10 cellular contexts compared by ENCODE assay signal in the genomic region with DNA sequence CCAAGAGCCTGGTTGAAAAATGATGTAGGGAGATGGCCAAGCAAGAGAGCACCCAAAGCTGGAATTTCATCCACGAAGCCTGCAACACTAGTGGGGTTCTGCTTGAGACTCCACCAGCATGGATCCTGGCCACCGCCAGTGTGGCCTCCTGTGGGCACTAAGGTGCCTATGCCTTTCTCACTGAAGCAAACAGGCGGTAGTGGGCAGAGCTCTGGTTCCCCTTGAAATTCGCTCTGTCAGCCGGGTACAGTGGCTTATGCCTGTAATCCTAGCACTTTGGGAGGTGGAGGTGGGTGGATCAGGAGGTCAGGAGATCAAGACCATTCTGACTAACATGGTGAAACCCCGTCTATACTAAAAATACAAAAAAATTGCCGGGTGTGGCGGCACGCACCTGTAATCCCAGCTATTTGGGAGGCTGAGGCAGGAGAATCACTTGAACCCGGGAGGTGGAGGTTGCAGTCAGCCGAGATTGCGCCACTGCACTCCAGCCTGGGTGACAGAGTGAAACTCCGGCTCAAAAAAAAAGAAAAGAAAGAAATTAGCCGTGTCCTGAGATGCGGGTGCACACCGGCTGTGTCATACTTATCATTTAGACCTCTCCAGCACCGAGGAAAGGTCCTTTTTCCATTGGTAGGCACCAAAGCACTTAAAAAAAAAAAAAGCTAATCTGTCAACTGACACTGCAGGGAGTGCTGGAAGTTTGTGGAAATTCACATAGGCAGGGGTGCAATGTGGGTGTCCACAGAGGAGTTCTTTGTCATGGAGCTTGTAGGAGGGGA. TPM values are rescaled to one million over a fixed set of nuclear protein-coding genes. Genes with fewer than 3 reads are reported as not detected.
DNase-seq lines count a peak whose midpoint lies in the region; ATAC-seq and TF ChIP-seq lines count a peak whose summit lies in the region.
"Had no signal": no experiment of that assay in that cellular context is flagged by ENCODE, and none has a peak within 500 bp of the region (broad histone marks: within the 10 kb centered on the region; RNA-seq: fewer than 3 reads in every experiment).

No MANE protein-coding gene starts in this region.

- H3K36me3 ChIP-seq in Loucy (ENCODE audit: insufficient read depth, low read length) (no peaks in the 10 kb centered on the region), rectal smooth muscle tissue (ENCODE audit: control insufficient read depth, insufficient read depth, low read length) (peaks cover 6% of the 10 kb centered on the region), aorta (ENCODE audit: control insufficient read depth in 1 of 2, insufficient read depth in 2 of 2, low read length in 1 of 2) (no peaks in the 10 kb centered on the region)

- H3F3A ChIP-seq in Loucy (ENCODE audit: low read depth), result peaks cover 7% of the 10 kb centered on the region

- H3K36me3 Mint-ChIP-seq in T-helper 1 cell treated with Interleukin-12 subunit alpha and Interleukin-12 subunit beta and Interleukin-4 antibody, amounts not matched to agents 30 μg/mL and 1 μg/mL, for 36 hours (ENCODE audit: low read depth), result peaks cover 58% of the 10 kb centered on the region
- peaks cover 4% of the 10 kb centered on the region for H3K36me3 Mint-ChIP-seq in chondrocyte (ENCODE audit: low read depth)

- WGBS in aorta, 2 donors, result 86 to 93% methylated on average over 17 of the region's 17 CpGs

- no peaks in the 10 kb centered on the region for H3K9me2 ChIP-seq in Loucy (replicated peaks; ENCODE audit: low read depth, low read length)

- peak overlapping the region; percentile 89 for H3K4me3 Mint-ChIP-seq in T-helper 1 cell treated with Interleukin-12 subunit alpha and Interleukin-12 subunit beta and Interleukin-4 antibody, amounts not matched to agents 30 μg/mL and 1 μg/mL, for 36 hours
- no peak overlapping the region for H3K4me3 Mint-ChIP-seq in chondrocyte (ENCODE audit: unreplicated experiment)

- H3K27ac Mint-ChIP-seq in T-helper 1 cell treated with Interleukin-12 subunit alpha and Interleukin-12 subunit beta and Interleukin-4 antibody, amounts not matched to agents 30 μg/mL and 1 μg/mL, for 36 hours, result peak overlapping the region; percentile 82
- H3K27ac Mint-ChIP-seq in chondrocyte (ENCODE audit: unreplicated experiment), result no peak overlapping the region

- peak overlapping the region; percentile 90 for H3K4me2 ChIP-seq in Loucy (ENCODE audit: low read depth, low read length, poor library complexity, severe bottlenecking)

- H3K9me3 ChIP-seq in Loucy (ENCODE audit: insufficient read depth, low read depth, low read length), result peaks cover 3% of the 10 kb centered on the region; the same call in 1 of the 2 replicates
- no peaks in the 10 kb centered on the region for H3K9me3 ChIP-seq in aorta (ENCODE audit: control insufficient read depth, low read length)

- H3K79me2 ChIP-seq in Loucy (ENCODE audit: insufficient read depth, low read length), result peaks cover 86% of the 10 kb centered on the region

- H3K4me1 ChIP-seq in Loucy (ENCODE audit: insufficient read depth, low read length, poor library complexity, severe bottlenecking) (peaks cover 57% of the 10 kb centered on the region), rectal smooth muscle tissue (ENCODE audit: control insufficient read depth, insufficient read depth, low read length) (no peaks in the 10 kb centered on the region), aorta (ENCODE audit: control insufficient read depth in 1 of 2, insufficient read depth in 2 of 2, low read length in 2 of 2) (no peaks in the 10 kb centered on the region)

- no peak overlapping the region for H2AFZ ChIP-seq in Loucy (ENCODE audit: low read length)

- DNase-seq in T-helper 1 cell (no peak), chondrocyte (ENCODE audit: low spot score) (peak; percentile 66), aorta (no peak), glomerular visceral epithelial cell (ENCODE audit: extremely low spot score) (no peak)

- H3K27me3 ChIP-seq in Loucy (ENCODE audit: insufficient read depth, low read length, poor library complexity, severe bottlenecking) (no peaks in the 10 kb centered on the region), rectal smooth muscle tissue (ENCODE audit: control insufficient read depth, insufficient read depth, low read length) (no peaks in the 10 kb centered on the region), aorta (ENCODE audit: control insufficient read depth in 1 of 2, insufficient read depth in 2 of 2, low read length in 1 of 2) (no peaks in the 10 kb centered on the region)

- no peaks in the 10 kb centered on the region for H3K27me3 Mint-ChIP-seq in T-helper 1 cell treated with Interleukin-12 subunit alpha and Interleukin-12 subunit beta and Interleukin-4 antibody, amounts not matched to agents 30 μg/mL and 1 μg/mL, for 36 hours (ENCODE audit: low read depth)
- H3K27me3 Mint-ChIP-seq in chondrocyte (ENCODE audit: low read depth), result no peaks in the 10 kb centered on the region

- H3K9ac ChIP-seq in Loucy (ENCODE audit: low read depth, low read length, poor library complexity, severe bottlenecking) (peak overlapping the region; percentile 98), rectal smooth muscle tissue (ENCODE audit: low read length) (no peak overlapping the region)

- peaks cover 45% of the 10 kb centered on the region for H4K20me1 ChIP-seq in Loucy (ENCODE audit: insufficient read depth, low read length, poor library complexity, severe bottlenecking)

- intact Hi-C loops in aorta (cut with DNase I), result no loop called here

- no peaks in the 10 kb centered on the region for H3K9me3 Mint-ChIP-seq in T-helper 1 cell treated with Interleukin-12 subunit alpha and Interleukin-12 subunit beta and Interleukin-4 antibody, amounts not matched to agents 30 μg/mL and 1 μg/mL, for 36 hours
- no peaks in the 10 kb centered on the region for H3K9me3 Mint-ChIP-seq in chondrocyte (ENCODE audit: low read depth)

- H3K4me3 ChIP-seq in Loucy (ENCODE audit: low read length, poor library complexity, severe bottlenecking) (peak overlapping the region; percentile 92), rectal smooth muscle tissue (ENCODE audit: low read length) (peak overlapping the region; percentile 65), aorta (ENCODE audit: low read length in 2 of 2) (no peak overlapping the region)
- H3K4me3 ChIP-seq: K562 had no signal

- H3K27ac ChIP-seq in rectal smooth muscle tissue (ENCODE audit: low read depth, low read length) (no peak overlapping the region), aorta (ENCODE audit: low read depth in 1 of 2, low read length in 2 of 2) (no peak overlapping the region)
- H3K27ac ChIP-seq: 22Rv1 had no signal

- peaks cover 64% of the 10 kb centered on the region for H3K4me1 Mint-ChIP-seq in T-helper 1 cell treated with Interleukin-12 subunit alpha and Interleukin-12 subunit beta and Interleukin-4 antibody, amounts not matched to agents 30 μg/mL and 1 μg/mL, for 36 hours (ENCODE audit: low read depth)
- H3K4me1 Mint-ChIP-seq in chondrocyte (ENCODE audit: low read depth), result peaks cover 20% of the 10 kb centered on the region

- TF ChIP-seq CTCF in Loucy (conservative IDR thresholded peaks at IDR 0.05; ENCODE audit: low read length), result no peak
- TF ChIP-seq CTCF in chondrocyte (IDR thresholded peaks at IDR 0.05), result no peak

- ATAC-seq in HG03280 (IDR thresholded peaks at IDR 0.05; ENCODE audit: unreplicated experiment) (no peak), aorta (ENCODE audit: low FRiP score) (no peak)
- ATAC-seq: K562 had no signal

RNA-seq across cellular contexts. Expression of a gene that starts 28.3 kb away (rescaled TPM):
- total RNA-seq in chondrocyte (43.7 to 53.7 TPM (median 47.8 TPM) in 3 replicates), aorta (10 to 100 TPM; 38.6 to 49.1 TPM)
- polyA plus RNA-seq in aorta, result 10 to 100 TPM; 32.7 to 41.5 TPM

RNA-seq across cellular contexts. Expression of a gene that starts 49.5 kb away (rescaled TPM):
- total RNA-seq in chondrocyte, result 0.05 to 0.36 TPM in 2 of 3 replicates, not detected in the other
- total RNA-seq in aorta, result 10 to 100 TPM in 1 of 2 donors, 1 to 10 TPM in 1; 7.2 to 21.3 TPM
- 1 to 10 TPM; 1.4 to 3.5 TPM for polyA plus RNA-seq in aorta

Comparison
In these comparisons a context has a peak if more than half of its experiments do, and no peak if none do; other contexts are left out.
1. H3K4me3 ChIP-seq: peak in Loucy (single experiment) and rectal smooth muscle tissue (single experiment); none in aorta (0 of 2).